In the genomic region with DNA sequence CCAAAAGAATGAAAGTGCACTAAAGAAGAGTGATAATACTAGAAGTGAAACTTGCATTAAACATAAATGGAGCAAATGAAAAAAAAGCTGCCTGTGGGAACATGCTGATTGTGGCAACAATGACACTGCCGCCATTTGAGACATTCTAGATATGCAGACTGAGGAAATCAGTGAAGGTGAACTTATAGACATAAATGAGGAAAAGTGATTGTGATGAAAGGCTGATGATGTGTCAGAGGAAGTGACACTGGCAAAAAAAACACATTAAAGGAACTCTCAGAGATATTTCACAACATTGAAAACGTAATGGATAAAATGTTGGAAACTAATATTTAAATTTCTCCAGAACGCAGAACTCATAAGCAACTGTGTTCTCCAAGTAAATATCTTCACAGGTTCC, we compare ENCODE assay signal across 1 cellular context.
TF ChIP-seq lines count a peak whose summit lies in the region.

No MANE protein-coding gene starts in this region.

TF ChIP-seq in H1, 55 proteins besides CTCF, POLR2A, EP300 and RAD21:
- TF ChIP-seq MAFK (IDR thresholded peaks at IDR 0.05; ENCODE audit: low read depth, low read length) (no peak), EGR1 (IDR thresholded peaks at IDR 0.05; ENCODE audit: borderline replicate concordance, low read depth, low read length) (no peak), GABPA (IDR thresholded peaks at IDR 0.05; ENCODE audit: borderline replicate concordance, insufficient read depth, low read length) (no peak), SRF (IDR thresholded peaks at IDR 0.05; ENCODE audit: low read depth, low read length) (no peak), YY1 (IDR thresholded peaks at IDR 0.05; ENCODE audit: low read depth, low read length) (no peak), RFX5 (IDR thresholded peaks at IDR 0.05; ENCODE audit: borderline replicate concordance, low read depth, low read length) (no peak), SIN3A (conservative IDR thresholded peaks at IDR 0.05 in 1 of 2, IDR thresholded peaks at IDR 0.05 in 1 of 2; ENCODE audit: low read depth in 1 of 2, low read length in 2 of 2) (no peak), BRCA1 (IDR thresholded peaks at IDR 0.05; ENCODE audit: low read depth, low read length) (no peak), USF2 (IDR thresholded peaks at IDR 0.05; ENCODE audit: low read length) (no peak), CHD1 (IDR thresholded peaks at IDR 0.05; ENCODE audit: low read depth, low read length) (no peak), ATF2 (IDR thresholded peaks at IDR 0.05; ENCODE audit: low read length) (no peak), EZH2 (IDR thresholded peaks at IDR 0.05; ENCODE audit: low read depth, low read length, severe bottlenecking) (no peak), SP1 (IDR thresholded peaks at IDR 0.05; ENCODE audit: low read depth, low read length) (no peak)
